9 cellular contexts compared by ENCODE assay signal in genomic region chr1:116514708-116515525, GRCh38. TPM values are rescaled to one million over a fixed set of nuclear protein-coding genes. Genes with fewer than 3 reads are reported as not detected.
DNase-seq lines count a peak whose midpoint lies in the region; ATAC-seq and TF ChIP-seq lines count a peak whose summit lies in the region.
"Had no signal": no experiment of that assay in that cellular context is flagged by ENCODE, and none has a peak within 500 bp of the region (broad histone marks: within the 10 kb centered on the region; RNA-seq: fewer than 3 reads in every experiment).

No MANE protein-coding gene starts in this region.

- H3K4me1 ChIP-seq in PC-3 (ENCODE audit: insufficient read depth, low read length) (peaks cover 37% of the 10 kb centered on the region), osteoblast (ENCODE audit: insufficient read depth, low read length) (peaks cover 9% of the 10 kb centered on the region), mesenchymal stem cell (ENCODE audit: control insufficient read depth, insufficient read depth, low read depth, low read length) (no peaks in the 10 kb centered on the region)

- H3K27ac ChIP-seq in PC-3 (ENCODE audit: low read length) = peak overlapping the region; percentile 98
- H3K27ac ChIP-seq in osteoblast (ENCODE audit: low read depth, low read length) = peak overlapping the region; percentile 80
- no peak overlapping the region for H3K27ac ChIP-seq in mesenchymal stem cell (ENCODE audit: low read length, poor library complexity, severe bottlenecking)
- H3K27ac ChIP-seq: SK-N-MC had no signal

- POLR2A ChIA-PET in PC-3 (lab: Charles Lee; ENCODE audit: unreplicated experiment) = interaction anchor here (1.2 kb wide), 1 partner anchor 11 kb away, joined by 3 read pairs; no protein-coding TSS in a partner anchor

- DNase-seq in PC-3 = peak; percentile 91
- DNase-seq in osteoblast (ENCODE audit: insufficient read length, low spot score, missing footprints) = peak; percentile 78
- no peak for DNase-seq in MG63
- no peak for DNase-seq in HT-29 (ENCODE audit: low spot score)
- no peak for DNase-seq in mesenchymal stem cell

- no peak overlapping the region for H2BK15ac ChIP-seq in mesenchymal stem cell (ENCODE audit: low read depth, poor library complexity, severe bottlenecking)

- H3K23ac ChIP-seq in mesenchymal stem cell (ENCODE audit: low read length in 2 of 2) = no peak overlapping the region

- no peak overlapping the region for H2AK5ac ChIP-seq in mesenchymal stem cell (ENCODE audit: low read length, severe bottlenecking)

- no peak overlapping the region for H3K18ac ChIP-seq in mesenchymal stem cell (ENCODE audit: low read depth in 1 of 2, low read length in 2 of 2)

- WGBS in mesenchymal stem cell = 76% methylated on average over 5 of the region's 8 CpGs

- H4K8ac ChIP-seq in mesenchymal stem cell (ENCODE audit: low read length) = no peak overlapping the region

- H4K91ac ChIP-seq in mesenchymal stem cell (ENCODE audit: low read length) = no peak overlapping the region

- no peak overlapping the region for H2BK120ac ChIP-seq in mesenchymal stem cell (ENCODE audit: low read depth, low read length)

- no peaks in the 10 kb centered on the region for H3K36me3 Mint-ChIP-seq in activated naive CD4-positive, alpha-beta T cell treated with anti-CD3 and anti-CD28 coated beads, Interleukin-2, amount 50 U/mL, for 24 hours

- H3K14ac ChIP-seq in mesenchymal stem cell (ENCODE audit: low read length in 2 of 2) = no peak overlapping the region

- peak overlapping the region; percentile 2; the same call in 1 of the 2 replicates for H3K4me3 ChIP-seq in PC-3 (ENCODE audit: low read length)
- peak overlapping the region; percentile 27 for H3K4me3 ChIP-seq in osteoblast (ENCODE audit: insufficient read depth, low read length)
- no peak overlapping the region for H3K4me3 ChIP-seq in MG63
- H3K4me3 ChIP-seq in mesenchymal stem cell (ENCODE audit: insufficient read depth in 1 of 2, low read depth in 1 of 2, low read length in 2 of 2) = no peak overlapping the region
- H3K4me3 ChIP-seq: SK-N-MC had no signal

- no peak overlapping the region for H3K4ac ChIP-seq in mesenchymal stem cell (ENCODE audit: low read depth in 1 of 2, low read length in 2 of 2)

- H3K79me2 ChIP-seq in PC-3 (ENCODE audit: low read length) (no peaks in the 10 kb centered on the region), osteoblast (ENCODE audit: insufficient read depth, low read length) (no peaks in the 10 kb centered on the region)

- H3K27me3 ChIP-seq in PC-3 (ENCODE audit: low read length) = no peaks in the 10 kb centered on the region
- no peaks in the 10 kb centered on the region for H3K27me3 ChIP-seq in osteoblast (ENCODE audit: insufficient read depth, low read length)
- no peaks in the 10 kb centered on the region for H3K27me3 ChIP-seq in MG63
- H3K27me3 ChIP-seq in mesenchymal stem cell (ENCODE audit: control insufficient read depth in 1 of 2, insufficient read depth in 1 of 2, low read length in 2 of 2) = no peaks in the 10 kb centered on the region

- no peaks in the 10 kb centered on the region for H3K9me2 ChIP-seq in PC-3 (replicated peaks; ENCODE audit: low read length)

- intact Hi-C loops in PC-3 (cut with micrococcal nuclease) = no loop called here

- no peak overlapping the region for H2BK5ac ChIP-seq in mesenchymal stem cell (ENCODE audit: low read depth, low read length, poor library complexity, severe bottlenecking)

- H3K27ac Mint-ChIP-seq in activated naive CD4-positive, alpha-beta T cell treated with anti-CD3 and anti-CD28 coated beads, Interleukin-2, amount 50 U/mL, for 24 hours = peak overlapping the region; percentile 75

- H3K9me3 ChIP-seq in PC-3 (ENCODE audit: low read length) (no peaks in the 10 kb centered on the region), osteoblast (ENCODE audit: low read depth, low read length) (no peaks in the 10 kb centered on the region), MG63 (0 out of 2 replicates have a peak, but pooled peaks cover 2% of the 10 kb centered on the region), mesenchymal stem cell (ENCODE audit: control insufficient read depth, low read length) (no peaks in the 10 kb centered on the region)

- peak overlapping the region; percentile 72 for H3K4me3 Mint-ChIP-seq in activated naive CD4-positive, alpha-beta T cell treated with anti-CD3 and anti-CD28 coated beads, Interleukin-2, amount 50 U/mL, for 24 hours

- CTCF ChIA-PET in PC-3 (lab: Charles Lee) = interaction anchor here (1.2 kb wide), 1 partner anchor 60 kb away, joined by 4 read pairs; no protein-coding TSS in a partner anchor

- H2AFZ ChIP-seq in PC-3 (ENCODE audit: low read length) (peak overlapping the region; percentile 23), osteoblast (ENCODE audit: low read length) (peak overlapping the region; percentile 91), mesenchymal stem cell (ENCODE audit: low read depth, low read length) (no peak overlapping the region)

- TSS peak; percentile 20 for BruUV-seq in PC-3 (replicated peaks; lab: Mats Ljungman, UMichigan)

- H3K4me2 ChIP-seq in PC-3 (ENCODE audit: low read length) (peak overlapping the region; percentile 64), osteoblast (ENCODE audit: insufficient read depth, low read length) (peak overlapping the region; percentile 53), mesenchymal stem cell (ENCODE audit: low read length, poor library complexity, severe bottlenecking) (no peak overlapping the region)

- TF ChIP-seq CTCF in PC-3 (conservative IDR thresholded peaks at IDR 0.05; ENCODE audit: low read depth, low read length) (no peak), osteoblast (IDR thresholded peaks at IDR 0.05; ENCODE audit: extremely low read depth, low read depth, low read length) (no peak)

- H3K36me3 ChIP-seq in PC-3 (ENCODE audit: low read depth, low read length) = 0 out of 2 replicates have a peak, but pooled peaks cover 4% of the 10 kb centered on the region
- no peaks in the 10 kb centered on the region for H3K36me3 ChIP-seq in osteoblast (ENCODE audit: insufficient read depth, low read length)
- peaks cover 4% of the 10 kb centered on the region; the same call in 1 of the 2 replicates for H3K36me3 ChIP-seq in MG63
- H3K36me3 ChIP-seq in mesenchymal stem cell (ENCODE audit: control insufficient read depth in 1 of 2, insufficient read depth in 2 of 2, low read depth in 1 of 2, low read length in 2 of 2) = peaks cover 6 to 10% of the 10 kb centered on the region in 2 experiments

- H4K20me1 ChIP-seq in PC-3 (ENCODE audit: low read length) (no peaks in the 10 kb centered on the region), osteoblast (ENCODE audit: insufficient read depth, low read length) (no peaks in the 10 kb centered on the region)

- H2BK12ac ChIP-seq in mesenchymal stem cell (ENCODE audit: low read length in 2 of 2) = no peak overlapping the region

- H3F3A ChIP-seq in PC-3 (ENCODE audit: low read length, unreplicated experiment) = peaks cover 11% of the 10 kb centered on the region

- H3K9ac ChIP-seq in PC-3 (ENCODE audit: low read length) (peak overlapping the region; percentile 85), mesenchymal stem cell (ENCODE audit: low read length) (no peak overlapping the region)

- H3K79me1 ChIP-seq in mesenchymal stem cell (replicated peaks; ENCODE audit: low read length, poor library complexity, severe bottlenecking) = peaks cover 2% of the 10 kb centered on the region

- H3K4me1 Mint-ChIP-seq in activated naive CD4-positive, alpha-beta T cell treated with anti-CD3 and anti-CD28 coated beads, Interleukin-2, amount 50 U/mL, for 24 hours = peaks cover 53% of the 10 kb centered on the region

- H3K27me3 Mint-ChIP-seq in activated naive CD4-positive, alpha-beta T cell treated with anti-CD3 and anti-CD28 coated beads, Interleukin-2, amount 50 U/mL, for 24 hours = no peaks in the 10 kb centered on the region

- H3K9me3 Mint-ChIP-seq in activated naive CD4-positive, alpha-beta T cell treated with anti-CD3 and anti-CD28 coated beads, Interleukin-2, amount 50 U/mL, for 24 hours = no peaks in the 10 kb centered on the region

- ATAC-seq in GM18519 (IDR thresholded peaks at IDR 0.05; ENCODE audit: low FRiP score, unreplicated experiment) (peak; percentile 72), HG02840 (IDR thresholded peaks at IDR 0.05; ENCODE audit: low FRiP score, unreplicated experiment) (peak; percentile 70), PC-3 (peak; percentile 87)

RNA-seq across cellular contexts. Expression of gene CD58, which starts 55.9 kb away (rescaled TPM):
- total RNA-seq in PC-3 (2014; rRNA removed) = 15.2 and 26.9 TPM in 2 replicates
- total RNA-seq in osteoblast = 20.6 and 23.5 TPM in 2 replicates
- total RNA-seq in MG63 (2014; rRNA removed; shearing (Covaris generic); ENCODE audit: low replicate concordance) = 21.9 and 53.0 TPM in 2 replicates
- 8.0 and 20.1 TPM in 2 replicates for total RNA-seq in HT-29 (2014; rRNA removed; shearing (Covaris generic))
- polyA plus RNA-seq in mesenchymal stem cell (2013, experiment 1 of 2) = 10.5 TPM
- polyA plus RNA-seq in mesenchymal stem cell (2013, experiment 2 of 2) = 10.6 TPM

Comparison
In these comparisons a context has a peak if more than half of its experiments do, and no peak if none do; other contexts are left out.
1. DNase-seq: peak in PC-3 (single experiment) and osteoblast (single experiment); none in MG63 (single experiment), HT-29 (single experiment) and mesenchymal stem cell (single experiment).
2. H3K4me3 ChIP-seq: peak in PC-3 (single experiment) and osteoblast (single experiment); none in MG63 (single experiment) and mesenchymal stem cell (0 of 2).
3. Peak in every context shown above with its lines, with median percentiles within 50 percentile points of each other: ATAC-seq.